ENCODE assay signal across 14 cellular contexts in the genomic region with DNA sequence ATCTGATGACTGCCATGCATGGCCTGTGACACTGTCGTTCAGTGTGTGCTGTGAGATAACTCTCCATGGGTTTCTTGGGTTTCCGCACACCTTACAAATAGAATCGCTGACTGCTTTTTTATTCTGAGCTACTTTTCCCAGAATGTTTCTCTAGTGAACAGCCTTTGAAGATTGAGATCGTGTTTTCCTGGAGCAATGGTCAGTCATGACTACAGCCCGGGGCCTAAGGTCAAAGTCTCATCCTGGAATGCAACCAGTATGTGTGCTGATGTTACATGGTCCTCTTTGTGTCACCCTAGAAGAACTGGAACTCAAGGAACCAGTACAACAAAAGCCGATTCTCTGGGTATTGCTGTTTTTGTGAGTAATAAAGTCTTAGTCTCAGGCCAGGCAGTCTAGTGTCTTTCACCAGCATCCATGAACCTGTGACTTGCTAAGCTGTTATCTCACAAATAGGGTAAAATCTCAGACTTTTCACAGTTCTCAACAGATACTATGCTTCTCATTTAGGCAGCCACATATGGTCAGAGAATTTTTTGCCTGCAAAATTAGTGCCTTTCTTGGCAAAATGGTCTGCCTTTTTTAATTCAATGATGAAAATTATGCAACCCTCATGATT.
DNase-seq lines count a peak whose midpoint lies in the region; ATAC-seq and TF ChIP-seq lines count a peak whose summit lies in the region.
"Had no signal": no experiment of that assay in that cellular context is flagged by ENCODE, and none has a peak within 500 bp of the region (broad histone marks: within the 10 kb centered on the region; RNA-seq: fewer than 3 reads in every experiment).

No MANE protein-coding gene starts in this region.

- intact Hi-C loops in right lobe of liver (cut with DNase I), result no loop called here

- H3K4me1 Mint-ChIP-seq in nephron progenitor cell, result peaks cover 10% of the 10 kb centered on the region
- no peaks in the 10 kb centered on the region for H3K4me1 Mint-ChIP-seq in activated naive CD4-positive, alpha-beta T cell treated with anti-CD3 and anti-CD28 coated beads, Interleukin-2, amount 10 ng/mL, durations not matched to agents 7 days and 5 days
- H3K4me1 Mint-ChIP-seq: GM23338 had no signal

- H3K4me1 ChIP-seq in right lobe of liver, result peaks cover 0 to 12% (median under 1%) of the 10 kb centered on the region in 4 donors

- TF ChIP-seq CTCF in right lobe of liver (IDR thresholded peaks at IDR 0.05) (no peak), nephron progenitor cell (IDR thresholded peaks at IDR 0.05) (no peak)

- H3K9me3 Mint-ChIP-seq in nephron progenitor cell, result no peaks in the 10 kb centered on the region
- H3K9me3 Mint-ChIP-seq in activated naive CD4-positive, alpha-beta T cell treated with anti-CD3 and anti-CD28 coated beads, Interleukin-2, amount 10 ng/mL, durations not matched to agents 7 days and 5 days, result peaks cover 4% of the 10 kb centered on the region
- H3K9me3 Mint-ChIP-seq: CD4-positive, alpha-beta memory T cell; GM23338; H9 had no signal

- peaks cover 8% of the 10 kb centered on the region for H3K27me3 Mint-ChIP-seq in nephron progenitor cell (ENCODE audit: low read depth, poor library complexity)
- H3K27me3 Mint-ChIP-seq in activated naive CD4-positive, alpha-beta T cell treated with anti-CD3 and anti-CD28 coated beads, Interleukin-2, amount 10 ng/mL, durations not matched to agents 7 days and 5 days, result no peaks in the 10 kb centered on the region
- H3K27me3 Mint-ChIP-seq: CD4-positive, alpha-beta memory T cell had no signal

- H3K27me3 ChIP-seq in right lobe of liver, result no peaks in the 10 kb centered on the region

- 32% methylated on average over 6 of the region's 6 CpGs for WGBS in right lobe of liver (ENCODE audit: insufficient coverage, low coverage, low lambda C conversion rate, missing lambda C conversion rate)

- H3K27ac Mint-ChIP-seq in nephron progenitor cell, result no peak overlapping the region
- no peak overlapping the region for H3K27ac Mint-ChIP-seq in activated naive CD4-positive, alpha-beta T cell treated with anti-CD3 and anti-CD28 coated beads, Interleukin-2, amount 10 ng/mL, durations not matched to agents 7 days and 5 days
- H3K27ac Mint-ChIP-seq: CD4-positive, alpha-beta memory T cell; GM23338; H9 had no signal

- H3K4me3 Mint-ChIP-seq in nephron progenitor cell, result no peak overlapping the region
- no peak overlapping the region for H3K4me3 Mint-ChIP-seq in activated naive CD4-positive, alpha-beta T cell treated with anti-CD3 and anti-CD28 coated beads, Interleukin-2, amount 10 ng/mL, durations not matched to agents 7 days and 5 days
- H3K4me3 Mint-ChIP-seq: CD4-positive, alpha-beta memory T cell; GM23338; H9 had no signal

- no peaks in the 10 kb centered on the region for H3K9me3 ChIP-seq in right lobe of liver

- no peaks in the 10 kb centered on the region for H3K36me3 Mint-ChIP-seq in nephron progenitor cell (ENCODE audit: low read depth)
- no peaks in the 10 kb centered on the region for H3K36me3 Mint-ChIP-seq in activated naive CD4-positive, alpha-beta T cell treated with anti-CD3 and anti-CD28 coated beads, Interleukin-2, amount 10 ng/mL, durations not matched to agents 7 days and 5 days
- H3K36me3 Mint-ChIP-seq: CD4-positive, alpha-beta memory T cell had no signal

- peak overlapping the region in 1 of 3 donors; percentile 59 for H3K27ac ChIP-seq in right lobe of liver

- DNase-seq in HuH-7.5 (ENCODE audit: low spot score), result peak; percentile 52
- DNase-seq in left lobe of liver (ENCODE audit: low spot score), result peak; percentile 64
- peak in 1 of 3 donors; percentile 66 for DNase-seq in right lobe of liver
- no peak for DNase-seq in activated CD4-positive, CD25-positive, alpha-beta regulatory T cell treated with anti-CD3 and anti-CD28 coated beads, Interleukin-2, amount 50 U/mL, for 72 hours
- no peak for DNase-seq in nephron progenitor cell
- DNase-seq in activated naive CD4-positive, alpha-beta T cell treated with anti-CD3 and anti-CD28 coated beads, Interleukin-2, amount 10 ng/mL, durations not matched to agents 7 days and 5 days, result no peak
- DNase-seq: C1 segment of cervical spinal cord; CD4-positive, alpha-beta memory T cell; COR-L47; DMS153; DND-41; H9 had no signal

- H3K4me3 ChIP-seq in right lobe of liver, result no peak overlapping the region
- H3K4me3 ChIP-seq: GM23338 had no signal

- H3K36me3 ChIP-seq in right lobe of liver, result no peaks in the 10 kb centered on the region

- CTCF ChIA-PET in activated naive CD4-positive, alpha-beta T cell treated with anti-CD3 and anti-CD28 coated beads, Interleukin-2, amount 10 ng/mL, durations not matched to agents 7 days and 5 days (lab: Charles Lee), result interaction anchor here (1.7 kb wide), 1 partner anchor 245 kb away, joined by 5 read pairs; no protein-coding TSS in a partner anchor

- peak; percentile 92 for ATAC-seq in left lobe of liver
- peak; percentile 91 to 98 (median 94) for ATAC-seq in right lobe of liver
- ATAC-seq: GM23338, HCT116 had no signal

- TF ChIP-seq POLR2A in right lobe of liver (IDR thresholded peaks at IDR 0.05), result no peak

Comparison
In these comparisons a context has a peak if more than half of its experiments do, and no peak if none do; other contexts are left out.
1. DNase-seq: peak in HuH-7.5 (single experiment) and left lobe of liver (single experiment); none in activated CD4-positive, CD25-positive, alpha-beta regulatory T cell treated with anti-CD3 and anti-CD28 coated beads, Interleukin-2, amount 50 U/mL, for 72 hours (single experiment), nephron progenitor cell (single experiment) and activated naive CD4-positive, alpha-beta T cell treated with anti-CD3 and anti-CD28 coated beads, Interleukin-2, amount 10 ng/mL, durations not matched to agents 7 days and 5 days (single experiment).